8 cellular contexts compared by ENCODE assay signal in genomic region chr16:21507631-21508305, GRCh38.
A peak's percentile ranks its signal among the peaks of the same experiment; 100 is the strongest.
DNase-seq lines count a peak whose midpoint lies in the region; ATAC-seq and TF ChIP-seq lines count a peak whose summit lies in the region.
"Not testable (repeated sequence)": the region's sequence is repeated elsewhere in the genome, so short reads cannot be mapped to it uniquely, and the experiment has no call there.

No MANE protein-coding gene starts in this region.

- H3K27me3 Mint-ChIP-seq in activated T-cell treated with anti-CD3 and anti-CD28 coated beads, Interleukin-2, amount 50 U/mL, for 24 hours; brain: not testable (repeated sequence)

- peak overlapping the region; percentile 81 for H3K27ac ChIP-seq in RWPE1
- peak overlapping the region; percentile 82 to 86 for H3K27ac ChIP-seq in mucosa of rectum (ENCODE audit: low read depth in 2 of 2, low read length in 2 of 2)
- H3K27ac ChIP-seq in testis, result peak overlapping the region; percentile 45 to 69

- in situ Hi-C loops in G401 (cut with HindIII; ENCODE audit: low sequenced_read_pairs), result not testable (repeated sequence)

- 42 to 51% methylated on average over 14 to 15 of the region's 15 CpGs for WGBS in testis, 2 donors

- H3K4me3 ChIP-seq in mucosa of rectum (ENCODE audit: low read length in 2 of 2); testis: not testable (repeated sequence)
- peak overlapping the region; percentile 13 for H3K4me3 ChIP-seq in retinal pigment epithelial cell (ENCODE audit: low read length)

- peak; percentile 25 for DNase-seq in G401 (ENCODE audit: low spot score)
- DNase-seq in RWPE1 (ENCODE audit: low spot score); retinal pigment epithelial cell (ENCODE audit: low read depth): not testable (repeated sequence)
- peak; percentile 36 for DNase-seq in activated T-cell treated with anti-CD3 and anti-CD28 coated beads, Interleukin-2, amount 50 U/mL, for 24 hours
- DNase-seq in Right ventricle myocardium inferior (ENCODE audit: missing footprints), result peak; percentile 50
- peak; percentile 56 for DNase-seq in testis

- H3K9ac ChIP-seq in mucosa of rectum (ENCODE audit: low read depth in 1 of 2, low read length in 2 of 2), result not testable (repeated sequence)

- H3K36me3 Mint-ChIP-seq in activated T-cell treated with anti-CD3 and anti-CD28 coated beads, Interleukin-2, amount 50 U/mL, for 24 hours (ENCODE audit: low read depth), result peaks cover 83% of the 10 kb centered on the region
- peaks cover 33% of the 10 kb centered on the region for H3K36me3 Mint-ChIP-seq in brain

- H3K9me3 Mint-ChIP-seq in activated T-cell treated with anti-CD3 and anti-CD28 coated beads, Interleukin-2, amount 50 U/mL, for 24 hours; brain: not testable (repeated sequence)

- H3K27ac Mint-ChIP-seq in activated T-cell treated with anti-CD3 and anti-CD28 coated beads, Interleukin-2, amount 50 U/mL, for 24 hours, result peak overlapping the region; percentile 98
- H3K27ac Mint-ChIP-seq in brain, result peak overlapping the region in 3 of 5 experiments; percentile 59 to 91 (median 65)

- H3K36me3 ChIP-seq in mucosa of rectum (ENCODE audit: control insufficient read depth in 2 of 2, insufficient read depth in 2 of 2, low read length in 2 of 2); testis (ENCODE audit: low read depth, missing control alignments): not testable (repeated sequence)

- peak overlapping the region; percentile 77 for H3K4me3 Mint-ChIP-seq in activated T-cell treated with anti-CD3 and anti-CD28 coated beads, Interleukin-2, amount 50 U/mL, for 24 hours
- H3K4me3 Mint-ChIP-seq in brain, result peak overlapping the region in 1 of 5 experiments; percentile 24

- H3K4me1 Mint-ChIP-seq in activated T-cell treated with anti-CD3 and anti-CD28 coated beads, Interleukin-2, amount 50 U/mL, for 24 hours (ENCODE audit: low read depth), result peaks cover 78% of the 10 kb centered on the region
- H3K4me1 Mint-ChIP-seq in brain, result peaks cover 65% of the 10 kb centered on the region

- TF ChIP-seq CTCF in RWPE1 (conservative IDR thresholded peaks at IDR 0.05; ENCODE audit: low read depth); brain (conservative IDR thresholded peaks at IDR 0.05); retinal pigment epithelial cell (conservative IDR thresholded peaks at IDR 0.05; ENCODE audit: low read depth, low read length); testis (IDR thresholded peaks at IDR 0.05): not testable (repeated sequence)

- intact Hi-C loops in Right ventricle myocardium inferior (cut with DNase I), result loop anchor here (10.0 kb wide), 1 partner anchor 687 kb away; no protein-coding TSS in a partner anchor
- intact Hi-C loops in testis (cut with DNase I; ENCODE audit: low total_unique reads), result not testable (repeated sequence)

- not testable (repeated sequence) for H3K9me3 ChIP-seq in mucosa of rectum (ENCODE audit: control insufficient read depth in 2 of 2, low read length in 2 of 2); testis

- CTCF ChIA-PET in RWPE1 (lab: Yijun Ruan, JAX), result not testable (repeated sequence)

- not testable (repeated sequence) for H3K27me3 ChIP-seq in mucosa of rectum (ENCODE audit: control insufficient read depth in 2 of 2, insufficient read depth in 2 of 2, low read length in 2 of 2); testis

- H3K4me1 ChIP-seq in mucosa of rectum (ENCODE audit: control insufficient read depth in 2 of 2, insufficient read depth in 2 of 2, low read length in 2 of 2) (peaks cover 38 to 44% of the 10 kb centered on the region in 2 donors), testis (peaks cover 56% of the 10 kb centered on the region)

- ATAC-seq in Right ventricle myocardium inferior, result peak; percentile 2

- TF ChIP-seq POLR2A in testis (IDR thresholded peaks at IDR 0.05), result not testable (repeated sequence)

- POLR2A ChIA-PET in RWPE1 (lab: Yijun Ruan, JAX; ENCODE audit: low non-redundant PET), result not testable (repeated sequence)
